Comparison of ENCODE assay signal across 1 cellular context in the genomic region with DNA sequence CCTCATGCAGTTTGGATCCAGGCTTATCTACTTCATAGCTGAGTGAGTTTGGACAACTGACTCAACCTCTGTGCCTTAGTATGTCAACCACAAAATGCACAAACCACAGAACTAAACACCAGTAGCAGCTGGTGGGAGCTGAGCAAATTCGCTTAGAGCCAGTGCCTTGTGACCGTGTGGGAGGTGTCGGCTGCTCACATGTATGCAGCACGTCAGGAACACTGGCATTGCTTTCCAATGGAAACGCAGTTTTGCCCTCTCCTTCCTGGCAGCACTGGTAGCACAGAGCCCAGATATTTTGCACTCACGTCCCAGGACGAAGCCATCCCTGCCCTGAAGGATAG.
TF ChIP-seq lines count a peak whose summit lies in the region.

No MANE protein-coding gene starts in this region.

TF ChIP-seq in K562, 482 proteins besides CTCF, POLR2A, EP300 and RAD21 (continued from another document and continues in another):
- TF ChIP-seq, protein P1, sequence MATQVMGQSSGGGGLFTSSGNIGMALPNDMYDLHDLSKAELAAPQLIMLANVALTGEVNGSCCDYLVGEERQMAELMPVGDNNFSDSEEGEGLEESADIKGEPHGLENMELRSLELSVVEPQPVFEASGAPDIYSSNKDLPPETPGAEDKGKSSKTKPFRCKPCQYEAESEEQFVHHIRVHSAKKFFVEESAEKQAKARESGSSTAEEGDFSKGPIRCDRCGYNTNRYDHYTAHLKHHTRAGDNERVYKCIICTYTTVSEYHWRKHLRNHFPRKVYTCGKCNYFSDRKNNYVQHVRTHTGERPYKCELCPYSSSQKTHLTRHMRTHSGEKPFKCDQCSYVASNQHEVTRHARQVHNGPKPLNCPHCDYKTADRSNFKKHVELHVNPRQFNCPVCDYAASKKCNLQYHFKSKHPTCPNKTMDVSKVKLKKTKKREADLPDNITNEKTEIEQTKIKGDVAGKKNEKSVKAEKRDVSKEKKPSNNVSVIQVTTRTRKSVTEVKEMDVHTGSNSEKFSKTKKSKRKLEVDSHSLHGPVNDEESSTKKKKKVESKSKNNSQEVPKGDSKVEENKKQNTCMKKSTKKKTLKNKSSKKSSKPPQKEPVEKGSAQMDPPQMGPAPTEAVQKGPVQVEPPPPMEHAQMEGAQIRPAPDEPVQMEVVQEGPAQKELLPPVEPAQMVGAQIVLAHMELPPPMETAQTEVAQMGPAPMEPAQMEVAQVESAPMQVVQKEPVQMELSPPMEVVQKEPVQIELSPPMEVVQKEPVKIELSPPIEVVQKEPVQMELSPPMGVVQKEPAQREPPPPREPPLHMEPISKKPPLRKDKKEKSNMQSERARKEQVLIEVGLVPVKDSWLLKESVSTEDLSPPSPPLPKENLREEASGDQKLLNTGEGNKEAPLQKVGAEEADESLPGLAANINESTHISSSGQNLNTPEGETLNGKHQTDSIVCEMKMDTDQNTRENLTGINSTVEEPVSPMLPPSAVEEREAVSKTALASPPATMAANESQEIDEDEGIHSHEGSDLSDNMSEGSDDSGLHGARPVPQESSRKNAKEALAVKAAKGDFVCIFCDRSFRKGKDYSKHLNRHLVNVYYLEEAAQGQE (CRISPR knock-in tag; IDR thresholded peaks at IDR 0.05; ENCODE audit: low read depth): no peak
- TF ChIP-seq MYC (IDR thresholded peaks at IDR 0.05; ENCODE audit: low read depth, low read length): no peak
- TF ChIP-seq MYC (CRISPR knock-in tag; IDR thresholded peaks at IDR 0.05; ENCODE audit: borderline replicate concordance, low read depth): no peak
- TF ChIP-seq, protein P2, sequence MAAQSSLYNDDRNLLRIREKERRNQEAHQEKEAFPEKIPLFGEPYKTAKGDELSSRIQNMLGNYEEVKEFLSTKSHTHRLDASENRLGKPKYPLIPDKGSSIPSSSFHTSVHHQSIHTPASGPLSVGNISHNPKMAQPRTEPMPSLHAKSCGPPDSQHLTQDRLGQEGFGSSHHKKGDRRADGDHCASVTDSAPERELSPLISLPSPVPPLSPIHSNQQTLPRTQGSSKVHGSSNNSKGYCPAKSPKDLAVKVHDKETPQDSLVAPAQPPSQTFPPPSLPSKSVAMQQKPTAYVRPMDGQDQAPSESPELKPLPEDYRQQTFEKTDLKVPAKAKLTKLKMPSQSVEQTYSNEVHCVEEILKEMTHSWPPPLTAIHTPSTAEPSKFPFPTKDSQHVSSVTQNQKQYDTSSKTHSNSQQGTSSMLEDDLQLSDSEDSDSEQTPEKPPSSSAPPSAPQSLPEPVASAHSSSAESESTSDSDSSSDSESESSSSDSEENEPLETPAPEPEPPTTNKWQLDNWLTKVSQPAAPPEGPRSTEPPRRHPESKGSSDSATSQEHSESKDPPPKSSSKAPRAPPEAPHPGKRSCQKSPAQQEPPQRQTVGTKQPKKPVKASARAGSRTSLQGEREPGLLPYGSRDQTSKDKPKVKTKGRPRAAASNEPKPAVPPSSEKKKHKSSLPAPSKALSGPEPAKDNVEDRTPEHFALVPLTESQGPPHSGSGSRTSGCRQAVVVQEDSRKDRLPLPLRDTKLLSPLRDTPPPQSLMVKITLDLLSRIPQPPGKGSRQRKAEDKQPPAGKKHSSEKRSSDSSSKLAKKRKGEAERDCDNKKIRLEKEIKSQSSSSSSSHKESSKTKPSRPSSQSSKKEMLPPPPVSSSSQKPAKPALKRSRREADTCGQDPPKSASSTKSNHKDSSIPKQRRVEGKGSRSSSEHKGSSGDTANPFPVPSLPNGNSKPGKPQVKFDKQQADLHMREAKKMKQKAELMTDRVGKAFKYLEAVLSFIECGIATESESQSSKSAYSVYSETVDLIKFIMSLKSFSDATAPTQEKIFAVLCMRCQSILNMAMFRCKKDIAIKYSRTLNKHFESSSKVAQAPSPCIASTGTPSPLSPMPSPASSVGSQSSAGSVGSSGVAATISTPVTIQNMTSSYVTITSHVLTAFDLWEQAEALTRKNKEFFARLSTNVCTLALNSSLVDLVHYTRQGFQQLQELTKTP (IDR thresholded peaks at IDR 0.05; ENCODE audit: low read depth in 1 of 2, partially characterized antibody in 2 of 2): no peak
- no peak for TF ChIP-seq DDX20 (tag; IDR thresholded peaks at IDR 0.05; ENCODE audit: low read depth)
- no peak for TF ChIP-seq SMAD2 (IDR thresholded peaks at IDR 0.05; ENCODE audit: low read depth, low read length)
- TF ChIP-seq, protein P3, sequence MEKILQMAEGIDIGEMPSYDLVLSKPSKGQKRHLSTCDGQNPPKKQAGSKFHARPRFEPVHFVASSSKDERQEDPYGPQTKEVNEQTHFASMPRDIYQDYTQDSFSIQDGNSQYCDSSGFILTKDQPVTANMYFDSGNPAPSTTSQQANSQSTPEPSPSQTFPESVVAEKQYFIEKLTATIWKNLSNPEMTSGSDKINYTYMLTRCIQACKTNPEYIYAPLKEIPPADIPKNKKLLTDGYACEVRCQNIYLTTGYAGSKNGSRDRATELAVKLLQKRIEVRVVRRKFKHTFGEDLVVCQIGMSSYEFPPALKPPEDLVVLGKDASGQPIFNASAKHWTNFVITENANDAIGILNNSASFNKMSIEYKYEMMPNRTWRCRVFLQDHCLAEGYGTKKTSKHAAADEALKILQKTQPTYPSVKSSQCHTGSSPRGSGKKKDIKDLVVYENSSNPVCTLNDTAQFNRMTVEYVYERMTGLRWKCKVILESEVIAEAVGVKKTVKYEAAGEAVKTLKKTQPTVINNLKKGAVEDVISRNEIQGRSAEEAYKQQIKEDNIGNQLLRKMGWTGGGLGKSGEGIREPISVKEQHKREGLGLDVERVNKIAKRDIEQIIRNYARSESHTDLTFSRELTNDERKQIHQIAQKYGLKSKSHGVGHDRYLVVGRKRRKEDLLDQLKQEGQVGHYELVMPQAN (IDR thresholded peaks at IDR 0.05; ENCODE audit: borderline replicate concordance): no peak
- no peak for TF ChIP-seq EHMT2 (IDR thresholded peaks at IDR 0.05)
- no peak for TF ChIP-seq SIN3A (IDR thresholded peaks at IDR 0.05; ENCODE audit: borderline replicate concordance in 2 of 2, control insufficient read depth in 1 of 2, low read depth in 2 of 2, low read length in 2 of 2)
- TF ChIP-seq, protein P4, sequence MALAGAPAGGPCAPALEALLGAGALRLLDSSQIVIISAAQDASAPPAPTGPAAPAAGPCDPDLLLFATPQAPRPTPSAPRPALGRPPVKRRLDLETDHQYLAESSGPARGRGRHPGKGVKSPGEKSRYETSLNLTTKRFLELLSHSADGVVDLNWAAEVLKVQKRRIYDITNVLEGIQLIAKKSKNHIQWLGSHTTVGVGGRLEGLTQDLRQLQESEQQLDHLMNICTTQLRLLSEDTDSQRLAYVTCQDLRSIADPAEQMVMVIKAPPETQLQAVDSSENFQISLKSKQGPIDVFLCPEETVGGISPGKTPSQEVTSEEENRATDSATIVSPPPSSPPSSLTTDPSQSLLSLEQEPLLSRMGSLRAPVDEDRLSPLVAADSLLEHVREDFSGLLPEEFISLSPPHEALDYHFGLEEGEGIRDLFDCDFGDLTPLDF (CRISPR knock-in tag; IDR thresholded peaks at IDR 0.05): no peak
- TF ChIP-seq, protein P5, sequence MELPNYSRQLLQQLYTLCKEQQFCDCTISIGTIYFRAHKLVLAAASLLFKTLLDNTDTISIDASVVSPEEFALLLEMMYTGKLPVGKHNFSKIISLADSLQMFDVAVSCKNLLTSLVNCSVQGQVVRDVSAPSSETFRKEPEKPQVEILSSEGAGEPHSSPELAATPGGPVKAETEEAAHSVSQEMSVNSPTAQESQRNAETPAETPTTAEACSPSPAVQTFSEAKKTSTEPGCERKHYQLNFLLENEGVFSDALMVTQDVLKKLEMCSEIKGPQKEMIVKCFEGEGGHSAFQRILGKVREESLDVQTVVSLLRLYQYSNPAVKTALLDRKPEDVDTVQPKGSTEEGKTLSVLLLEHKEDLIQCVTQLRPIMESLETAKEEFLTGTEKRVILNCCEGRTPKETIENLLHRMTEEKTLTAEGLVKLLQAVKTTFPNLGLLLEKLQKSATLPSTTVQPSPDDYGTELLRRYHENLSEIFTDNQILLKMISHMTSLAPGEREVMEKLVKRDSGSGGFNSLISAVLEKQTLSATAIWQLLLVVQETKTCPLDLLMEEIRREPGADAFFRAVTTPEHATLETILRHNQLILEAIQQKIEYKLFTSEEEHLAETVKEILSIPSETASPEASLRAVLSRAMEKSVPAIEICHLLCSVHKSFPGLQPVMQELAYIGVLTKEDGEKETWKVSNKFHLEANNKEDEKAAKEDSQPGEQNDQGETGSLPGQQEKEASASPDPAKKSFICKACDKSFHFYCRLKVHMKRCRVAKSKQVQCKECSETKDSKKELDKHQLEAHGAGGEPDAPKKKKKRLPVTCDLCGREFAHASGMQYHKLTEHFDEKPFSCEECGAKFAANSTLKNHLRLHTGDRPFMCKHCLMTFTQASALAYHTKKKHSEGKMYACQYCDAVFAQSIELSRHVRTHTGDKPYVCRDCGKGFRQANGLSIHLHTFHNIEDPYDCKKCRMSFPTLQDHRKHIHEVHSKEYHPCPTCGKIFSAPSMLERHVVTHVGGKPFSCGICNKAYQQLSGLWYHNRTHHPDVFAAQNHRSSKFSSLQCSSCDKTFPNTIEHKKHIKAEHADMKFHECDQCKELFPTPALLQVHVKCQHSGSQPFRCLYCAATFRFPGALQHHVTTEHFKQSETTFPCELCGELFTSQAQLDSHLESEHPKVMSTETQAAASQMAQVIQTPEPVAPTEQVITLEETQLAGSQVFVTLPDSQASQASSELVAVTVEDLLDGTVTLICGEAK (IDR thresholded peaks at IDR 0.05): no peak
- TF ChIP-seq, protein P5 (CRISPR knock-in tag; IDR thresholded peaks at IDR 0.05): no peak
- no peak for TF ChIP-seq ZNF324 (CRISPR knock-in tag; IDR thresholded peaks at IDR 0.05)
- TF ChIP-seq MIER1 (IDR thresholded peaks at IDR 0.05; ENCODE audit: low read depth): no peak
- TF ChIP-seq NFE2 (IDR thresholded peaks at IDR 0.05; ENCODE audit: low read depth): no peak
- TF ChIP-seq GABPB2 (CRISPR knock-in tag; conservative IDR thresholded peaks at IDR 0.05): no peak
- no peak for TF ChIP-seq IRF2 (CRISPR knock-in tag; IDR thresholded peaks at IDR 0.05)
- TF ChIP-seq, protein P6, sequence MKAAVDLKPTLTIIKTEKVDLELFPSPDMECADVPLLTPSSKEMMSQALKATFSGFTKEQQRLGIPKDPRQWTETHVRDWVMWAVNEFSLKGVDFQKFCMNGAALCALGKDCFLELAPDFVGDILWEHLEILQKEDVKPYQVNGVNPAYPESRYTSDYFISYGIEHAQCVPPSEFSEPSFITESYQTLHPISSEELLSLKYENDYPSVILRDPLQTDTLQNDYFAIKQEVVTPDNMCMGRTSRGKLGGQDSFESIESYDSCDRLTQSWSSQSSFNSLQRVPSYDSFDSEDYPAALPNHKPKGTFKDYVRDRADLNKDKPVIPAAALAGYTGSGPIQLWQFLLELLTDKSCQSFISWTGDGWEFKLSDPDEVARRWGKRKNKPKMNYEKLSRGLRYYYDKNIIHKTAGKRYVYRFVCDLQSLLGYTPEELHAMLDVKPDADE (conservative IDR thresholded peaks at IDR 0.05; ENCODE audit: control insufficient read depth, low read depth, low read length): no peak
- TF ChIP-seq, protein P7, sequence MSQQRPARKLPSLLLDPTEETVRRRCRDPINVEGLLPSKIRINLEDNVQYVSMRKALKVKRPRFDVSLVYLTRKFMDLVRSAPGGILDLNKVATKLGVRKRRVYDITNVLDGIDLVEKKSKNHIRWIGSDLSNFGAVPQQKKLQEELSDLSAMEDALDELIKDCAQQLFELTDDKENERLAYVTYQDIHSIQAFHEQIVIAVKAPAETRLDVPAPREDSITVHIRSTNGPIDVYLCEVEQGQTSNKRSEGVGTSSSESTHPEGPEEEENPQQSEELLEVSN (IDR thresholded peaks at IDR 0.05; ENCODE audit: borderline replicate concordance in 1 of 2, extremely low read depth in 1 of 2, insufficient read depth in 1 of 2, insufficient read length in 1 of 2, low read depth in 1 of 2, low read length in 1 of 2, poor library complexity in 1 of 2, severe bottlenecking in 1 of 2): peak in 1 of 2 experiments; percentile 30
- TF ChIP-seq RBM22 (IDR thresholded peaks at IDR 0.05; ENCODE audit: low read depth, low read length, poor library complexity, severe bottlenecking): no peak
- TF ChIP-seq, protein P8, sequence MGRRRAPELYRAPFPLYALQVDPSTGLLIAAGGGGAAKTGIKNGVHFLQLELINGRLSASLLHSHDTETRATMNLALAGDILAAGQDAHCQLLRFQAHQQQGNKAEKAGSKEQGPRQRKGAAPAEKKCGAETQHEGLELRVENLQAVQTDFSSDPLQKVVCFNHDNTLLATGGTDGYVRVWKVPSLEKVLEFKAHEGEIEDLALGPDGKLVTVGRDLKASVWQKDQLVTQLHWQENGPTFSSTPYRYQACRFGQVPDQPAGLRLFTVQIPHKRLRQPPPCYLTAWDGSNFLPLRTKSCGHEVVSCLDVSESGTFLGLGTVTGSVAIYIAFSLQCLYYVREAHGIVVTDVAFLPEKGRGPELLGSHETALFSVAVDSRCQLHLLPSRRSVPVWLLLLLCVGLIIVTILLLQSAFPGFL (CRISPR knock-in tag; IDR thresholded peaks at IDR 0.05): no peak
- TF ChIP-seq GATA2 (CRISPR knock-in tag; IDR thresholded peaks at IDR 0.05): no peak
- no peak for TF ChIP-seq ZNF217 (CRISPR knock-in tag; IDR thresholded peaks at IDR 0.05)
- TF ChIP-seq KHSRP (IDR thresholded peaks at IDR 0.05): no peak
- no peak for TF ChIP-seq CBX5 (IDR thresholded peaks at IDR 0.05; ENCODE audit: borderline replicate concordance, low read depth)
- TF ChIP-seq, protein P9, sequence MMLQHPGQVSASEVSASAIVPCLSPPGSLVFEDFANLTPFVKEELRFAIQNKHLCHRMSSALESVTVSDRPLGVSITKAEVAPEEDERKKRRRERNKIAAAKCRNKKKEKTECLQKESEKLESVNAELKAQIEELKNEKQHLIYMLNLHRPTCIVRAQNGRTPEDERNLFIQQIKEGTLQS (IDR thresholded peaks at IDR 0.05): no peak; the same call in 1 of the 2 replicates
- TF ChIP-seq, protein P9 (CRISPR knock-in tag; conservative IDR thresholded peaks at IDR 0.05): no peak
